ENCODE assay signal across 13 cellular contexts in the genomic region with DNA sequence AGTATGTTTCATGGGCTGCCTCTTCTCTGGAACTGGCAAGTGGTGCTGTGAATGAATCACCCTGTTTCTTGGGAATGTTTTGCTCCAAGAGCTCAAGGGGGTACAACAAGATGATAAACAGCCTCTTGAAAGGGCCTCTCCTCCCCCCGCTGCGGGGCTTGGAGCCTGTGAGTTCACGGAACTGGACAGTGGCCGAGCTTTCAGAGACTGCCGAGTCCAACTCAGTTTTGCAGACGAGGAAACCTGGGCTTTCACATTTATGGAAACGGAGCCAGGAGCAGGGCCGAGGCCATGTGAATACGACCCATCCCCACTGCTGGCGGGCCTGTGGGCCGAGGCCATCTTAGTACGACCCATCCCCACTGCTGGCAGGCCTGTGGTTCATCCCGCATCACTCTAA. TPM values are rescaled to one million over a fixed set of nuclear protein-coding genes. Genes with fewer than 3 reads are reported as not detected.
DNase-seq lines count a peak whose midpoint lies in the region; ATAC-seq and TF ChIP-seq lines count a peak whose summit lies in the region.
"Had no signal": no experiment of that assay in that cellular context is flagged by ENCODE, and none has a peak within 500 bp of the region (broad histone marks: within the 10 kb centered on the region; RNA-seq: fewer than 3 reads in every experiment).

No MANE protein-coding gene starts in this region.

- DNase-seq in BJ (ENCODE audit: low read depth) = peak; percentile 40
- DNase-seq in astrocyte of the spinal cord (ENCODE audit: low read depth, low spot score) = peak; percentile 45
- peak; percentile 65 for DNase-seq in hepatocyte (ENCODE audit: low spot score)
- DNase-seq in skeletal muscle cell (ENCODE audit: low read depth) = peak; percentile 73
- no peak for DNase-seq in GF-D8 (lab: John Stamatoyannopoulos, UW)
- no peak for DNase-seq in PC-3
- DNase-seq in stimulated activated CD4-positive, alpha-beta T cell treated with anti-CD3 and anti-CD28 coated beads, Interleukin-1b, Interleukin-23, amount 100 ng/mL, for 48 hours = no peak
- DNase-seq in activated CD8-positive, alpha-beta memory T cell treated with anti-CD3 and anti-CD28 coated beads for 24 hours = no peak
- DNase-seq: activated CD8-positive, alpha-beta T cell treated with anti-CD3 and anti-CD28 coated beads, Interleukin-2, amount 10 ng/mL, durations not matched to agents 7 days and 5 days; immature natural killer cell; NCI-H1694; stimulated activated CD4-positive, alpha-beta T cell treated with anti-CD3 and anti-CD28 coated beads, Interleukin-4, amount 100 ng/mL, for 4 hours had no signal

- TF ChIP-seq CTCF in BJ (IDR thresholded peaks at IDR 0.05; ENCODE audit: insufficient read depth, low read depth, low read length) = no peak
- no peak for TF ChIP-seq CTCF in astrocyte of the spinal cord (IDR thresholded peaks at IDR 0.05; ENCODE audit: low read depth, low read length)
- no peak for TF ChIP-seq CTCF in hepatocyte (IDR thresholded peaks at IDR 0.05; ENCODE audit: poor library complexity)
- TF ChIP-seq CTCF in PC-3 (conservative IDR thresholded peaks at IDR 0.05; ENCODE audit: low read depth, low read length) = no peak

- BruUV-seq in PC-3 (replicated peaks; lab: Mats Ljungman, UMichigan) = no TSS peak

- H3K27ac ChIP-seq in hepatocyte (peak overlapping the region; percentile 66), PC-3 (ENCODE audit: low read length) (no peak overlapping the region)
- H3K27ac ChIP-seq: neutrophil had no signal

- intact Hi-C loops in PC-3 (cut with micrococcal nuclease) = no loop called here

- no peak overlapping the region for H3K9ac ChIP-seq in PC-3 (ENCODE audit: low read length)

- WGBS in hepatocyte (ENCODE audit: low lambda C conversion rate, missing lambda C conversion rate) = 70% methylated on average over 13 of the region's 13 CpGs

- H3K27me3 ChIP-seq in BJ (ENCODE audit: control insufficient read depth, insufficient read depth, low read length) (no peaks in the 10 kb centered on the region), hepatocyte (no peaks in the 10 kb centered on the region), PC-3 (ENCODE audit: low read length) (no peaks in the 10 kb centered on the region)
- H3K27me3 ChIP-seq: neutrophil had no signal

- H3K36me3 ChIP-seq in BJ (ENCODE audit: control insufficient read depth, insufficient read depth, low read length) (no peaks in the 10 kb centered on the region), hepatocyte (replicated peaks; ENCODE audit: insufficient read depth, low read depth) (no peaks in the 10 kb centered on the region), PC-3 (ENCODE audit: low read depth, low read length) (no peaks in the 10 kb centered on the region)
- H3K36me3 ChIP-seq: neutrophil had no signal

- POLR2A ChIA-PET in BJ (lab: Charles Lee) = interaction anchor here (0.7 to 0.9 kb wide), 2 partner anchors 28 to 31 kb away, joined by 8 to 21 read pairs; no protein-coding TSS in a partner anchor
- POLR2A ChIA-PET in PC-3 (lab: Charles Lee; ENCODE audit: unreplicated experiment) = no interaction called here

- no peak overlapping the region for H3K4me3 ChIP-seq in BJ (ENCODE audit: low read depth, low read length)
- H3K4me3 ChIP-seq in astrocyte of the spinal cord (ENCODE audit: low read depth, low read length) = no peak overlapping the region
- H3K4me3 ChIP-seq in hepatocyte = no peak overlapping the region
- no peak overlapping the region for H3K4me3 ChIP-seq in skeletal muscle cell (ENCODE audit: low read depth, low read length)
- H3K4me3 ChIP-seq in PC-3 (ENCODE audit: low read length) = no peak overlapping the region

- CTCF ChIA-PET in BJ (lab: Yijun Ruan, JAX) (interaction anchor here (1.2 to 1.6 kb wide), 3 partner anchors 9 to 57 kb away, joined by 3 to 6 read pairs (median 4); no protein-coding TSS in a partner anchor), PC-3 (lab: Charles Lee) (no interaction called here)

- H3K79me2 ChIP-seq in hepatocyte = no peaks in the 10 kb centered on the region
- H3K79me2 ChIP-seq in PC-3 (ENCODE audit: low read length) = no peaks in the 10 kb centered on the region

- no peaks in the 10 kb centered on the region for H3F3A ChIP-seq in PC-3 (ENCODE audit: low read length, unreplicated experiment)

- H3K4me2 ChIP-seq in hepatocyte = no peak overlapping the region
- no peak overlapping the region for H3K4me2 ChIP-seq in PC-3 (ENCODE audit: low read length)

- H2AFZ ChIP-seq in hepatocyte (no peak overlapping the region), PC-3 (ENCODE audit: low read length) (no peak overlapping the region)

- ATAC-seq in PC-3 = no peak
- ATAC-seq: activated CD8-positive, alpha-beta T cell treated with anti-CD3 and anti-CD28 coated beads, Interleukin-2, amount 10 ng/mL, durations not matched to agents 7 days and 5 days had no signal

- H3K9me3 ChIP-seq in hepatocyte (ENCODE audit: low read depth) (no peaks in the 10 kb centered on the region), PC-3 (ENCODE audit: low read length) (no peaks in the 10 kb centered on the region)
- H3K9me3 ChIP-seq: neutrophil had no signal

- in situ Hi-C loops in astrocyte of the spinal cord (cut with HindIII; ENCODE audit: low sequenced_read_pairs) = no loop called here

- H4K20me1 ChIP-seq in hepatocyte (ENCODE audit: insufficient read depth, poor library complexity, severe bottlenecking) = no peaks in the 10 kb centered on the region
- no peaks in the 10 kb centered on the region for H4K20me1 ChIP-seq in PC-3 (ENCODE audit: low read length)

- H3K9me2 ChIP-seq in hepatocyte (replicated peaks; ENCODE audit: insufficient read depth) (no peaks in the 10 kb centered on the region), PC-3 (replicated peaks; ENCODE audit: low read length) (no peaks in the 10 kb centered on the region)

- H3K4me1 ChIP-seq in hepatocyte (ENCODE audit: insufficient read depth) (peaks cover 8% of the 10 kb centered on the region), PC-3 (ENCODE audit: insufficient read depth, low read length) (no peaks in the 10 kb centered on the region)

RNA-seq across cellular contexts. Expression of gene SRC, which starts 18.2 kb away (rescaled TPM):
- polyA plus RNA-seq in BJ (2011; rRNA removed) (25.1 and 35.4 TPM in 2 replicates), hepatocyte (55.1 and 56.4 TPM in 2 replicates)
- 49.2 and 53.2 TPM in 2 replicates for polyA minus RNA-seq in BJ (2011; rRNA and poly(A)+ RNA removed)
- total RNA-seq in hepatocyte (45.5 and 69.8 TPM in 2 replicates), PC-3 (2014; rRNA removed) (55.6 and 82.1 TPM in 2 replicates)

RNA-seq across cellular contexts. Expression of gene MANBAL, which starts 38.3 kb away (rescaled TPM):
- 116 and 153 TPM in 2 replicates for polyA plus RNA-seq in BJ (2011; rRNA removed)
- polyA minus RNA-seq in BJ (2011; rRNA and poly(A)+ RNA removed) = 33.8 and 37.7 TPM in 2 replicates
- 35.4 and 43.8 TPM in 2 replicates for total RNA-seq in hepatocyte
- polyA plus RNA-seq in hepatocyte = 84.1 and 93.9 TPM in 2 replicates
- 21.9 and 27.5 TPM in 2 replicates for total RNA-seq in PC-3 (2014; rRNA removed)

Comparison
In these comparisons a context has a peak if more than half of its experiments do, and no peak if none do; other contexts are left out.
1. DNase-seq: peak in BJ (single experiment), astrocyte of the spinal cord (single experiment), hepatocyte (single experiment) and skeletal muscle cell (single experiment); none in GF-D8 (single experiment), PC-3 (single experiment), stimulated activated CD4-positive, alpha-beta T cell treated with anti-CD3 and anti-CD28 coated beads, Interleukin-1b, Interleukin-23, amount 100 ng/mL, for 48 hours (single experiment) and activated CD8-positive, alpha-beta memory T cell treated with anti-CD3 and anti-CD28 coated beads for 24 hours (single experiment).